12 cellular contexts compared by ENCODE assay signal in the genomic region with DNA sequence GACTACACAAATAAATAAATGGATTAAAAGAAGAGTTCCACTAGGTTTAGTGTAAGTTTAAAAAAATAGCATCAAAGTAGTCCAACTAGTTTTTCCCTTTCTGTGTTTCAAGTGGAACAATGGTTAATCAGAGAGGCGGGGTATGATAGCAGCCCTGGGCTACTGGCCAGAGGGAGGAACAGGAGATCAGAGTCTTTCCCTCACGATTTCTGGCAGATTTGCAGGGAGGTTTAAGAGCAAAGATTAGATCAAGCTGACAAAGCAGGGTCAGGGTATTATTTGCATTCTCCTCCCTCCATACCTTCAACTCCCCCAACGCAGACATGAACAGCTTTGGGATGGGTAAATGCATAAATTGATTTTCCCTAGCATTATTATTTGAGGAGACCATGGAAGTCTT.
A peak's percentile ranks its signal among the peaks of the same experiment; 100 is the strongest.
DNase-seq lines count a peak whose midpoint lies in the region; ATAC-seq and TF ChIP-seq lines count a peak whose summit lies in the region.
"Had no signal": no experiment of that assay in that cellular context is flagged by ENCODE, and none has a peak within 500 bp of the region (broad histone marks: within the 10 kb centered on the region; RNA-seq: fewer than 3 reads in every experiment).

No MANE protein-coding gene starts in this region.

- no peaks in the 10 kb centered on the region for H3K27me3 ChIP-seq in gastroesophageal sphincter
- peaks cover 0 to 76% (median 20%) of the 10 kb centered on the region in 45 donors for H3K27me3 ChIP-seq in dorsolateral prefrontal cortex
- H3K27me3 ChIP-seq: upper lobe of left lung had no signal

- H3K36me3 ChIP-seq in gastroesophageal sphincter = no peaks in the 10 kb centered on the region
- H3K36me3 ChIP-seq: upper lobe of left lung had no signal

- H3K27ac ChIP-seq in gastroesophageal sphincter = peak overlapping the region in 3 of 4 donors; percentile 32 to 65 (median 47)
- no peak overlapping the region for H3K27ac ChIP-seq in dorsolateral prefrontal cortex
- H3K27ac ChIP-seq: upper lobe of left lung had no signal

- TF ChIP-seq POLR2A in gastroesophageal sphincter (IDR thresholded peaks at IDR 0.05) = no peak

- H3K9me3 ChIP-seq in gastroesophageal sphincter = no peaks in the 10 kb centered on the region
- H3K9me3 ChIP-seq: upper lobe of left lung had no signal

- H3K4me1 ChIP-seq in gastroesophageal sphincter = peaks cover 0 to 18% (median 3%) of the 10 kb centered on the region in 3 donors

- DNase-seq in DMS53 treated with DMSO at 0.1 percent for 48 hours (lab: John Stamatoyannopoulos, UW; ENCODE audit: unreplicated experiment) (peak; percentile 36), OCI-M1 (lab: John Stamatoyannopoulos, UW) (peak; percentile 1), sciatic nerve (ENCODE audit: low spot score) (no peak), NCI-H1092 treated with DMSO at 0.1 percent for 48 hours (lab: John Stamatoyannopoulos, UW) (no peak), GM19238 (ENCODE audit: insufficient read length, low spot score) (no peak), dorsolateral prefrontal cortex (no peak)
- DNase-seq: RPMI8226; stimulated activated CD4-positive, alpha-beta T cell treated with anti-CD3 and anti-CD28 coated beads, Interleukin-4, amount 100 ng/mL, for 24 hours had no signal

- 6 to 40% methylated on average over 2 to 3 of the region's 3 CpGs for WGBS in gastroesophageal sphincter (ENCODE audit: low coverage in 1 of 2), 2 donors

- ATAC-seq in gastroesophageal sphincter (no peak), sciatic nerve (peak; percentile 88), GM18519 (IDR thresholded peaks at IDR 0.05; ENCODE audit: low FRiP score, unreplicated experiment) (no peak)
- ATAC-seq: activated naive CD4-positive, alpha-beta T cell treated with anti-CD3 and anti-CD28 coated beads, Interleukin-2, amount 50 U/mL, for 72 hours had no signal

- no peak for TF ChIP-seq EP300 in gastroesophageal sphincter (IDR thresholded peaks at IDR 0.05)

- H3K4me3 ChIP-seq in gastroesophageal sphincter (no peak overlapping the region), dorsolateral prefrontal cortex (no peak overlapping the region)
- H3K4me3 ChIP-seq: upper lobe of left lung had no signal

- intact Hi-C loops in sciatic nerve (cut with DNase I) (no loop called here), dorsolateral prefrontal cortex (cut with DNase I) (no loop called here)

- TF ChIP-seq CTCF in gastroesophageal sphincter (IDR thresholded peaks at IDR 0.05) (no peak), dorsolateral prefrontal cortex (IDR thresholded peaks at IDR 0.05 in 54 of 56, conservative IDR thresholded peaks at IDR 0.05 in 2 of 56; ENCODE audit: low read depth in 1 of 56, partially characterized antibody in 56 of 56) (no peak)

Comparison
In these comparisons a context has a peak if more than half of its experiments do, and no peak if none do; other contexts are left out.
1. DNase-seq: peak in DMS53 treated with DMSO at 0.1 percent for 48 hours (single experiment) and OCI-M1 (single experiment); none in sciatic nerve (single experiment), NCI-H1092 treated with DMSO at 0.1 percent for 48 hours (single experiment), GM19238 (single experiment) and dorsolateral prefrontal cortex (0 of 10).
2. H3K27ac ChIP-seq: peak in gastroesophageal sphincter (3 of 4); none in dorsolateral prefrontal cortex (0 of 59).